15 cellular contexts compared by ENCODE assay signal in genomic region chr4:148053298-148054003, GRCh38.
DNase-seq lines count a peak whose midpoint lies in the region; ATAC-seq and TF ChIP-seq lines count a peak whose summit lies in the region.
"Had no signal": no experiment of that assay in that cellular context is flagged by ENCODE, and none has a peak within 500 bp of the region (broad histone marks: within the 10 kb centered on the region; RNA-seq: fewer than 3 reads in every experiment).

No MANE protein-coding gene starts in this region.

- peak overlapping the region; percentile 36 to 91 (median 87) for H3K4me3 Mint-ChIP-seq in CD8-positive, alpha-beta memory T cell
- H3K4me3 Mint-ChIP-seq: neural crest cell had no signal

- H3K4me3 ChIP-seq in A673 (ENCODE audit: low read depth, low read length, poor library complexity, severe bottlenecking) (no peak overlapping the region), OCI-LY7 (ENCODE audit: low read depth, low read length, poor library complexity, severe bottlenecking) (no peak overlapping the region), cardiac muscle cell (no peak overlapping the region)
- peak overlapping the region; percentile 32 for H3K4me3 ChIP-seq in CD8-positive, alpha-beta memory T cell (ENCODE audit: low read length)
- H3K4me3 ChIP-seq: skin epidermis, suprapubic skin had no signal

- H3K79me2 ChIP-seq in OCI-LY7 (ENCODE audit: insufficient read depth, low read depth, low read length), result no peaks in the 10 kb centered on the region

- peaks cover 0 to 2% (median 0%) of the 10 kb centered on the region in 5 donors for H3K9me3 Mint-ChIP-seq in CD8-positive, alpha-beta memory T cell

- DNase-seq in A673 (ENCODE audit: low spot score) (peak; percentile 40), OCI-LY7 (ENCODE audit: low spot score) (peak; percentile 52), cardiac muscle cell (ENCODE audit: low read depth in 1 of 2, low spot score in 1 of 2) (no peak), foreskin melanocyte (no peak), NCI-H748 treated with DMSO at 0.1 percent for 48 hours (lab: John Stamatoyannopoulos, UW) (no peak)
- no peak for DNase-seq in CD8-positive, alpha-beta memory T cell
- DNase-seq: activated T-cell treated with anti-CD3 and anti-CD28 coated beads, Interleukin-2, amount 50 U/mL, for 48 hours; C1 segment of cervical spinal cord; caudate nucleus; NCI-H1694 had no signal

- H3K36me3 ChIP-seq in A673 (ENCODE audit: insufficient read depth, low read length, poor library complexity, severe bottlenecking) (no peaks in the 10 kb centered on the region), OCI-LY7 (ENCODE audit: insufficient read depth, low read length) (no peaks in the 10 kb centered on the region), cardiac muscle cell (no peaks in the 10 kb centered on the region)
- H3K36me3 ChIP-seq in CD8-positive, alpha-beta memory T cell (ENCODE audit: insufficient read depth, low read length), result no peaks in the 10 kb centered on the region
- H3K36me3 ChIP-seq: suprapubic skin had no signal

- peaks cover 77 to 84% (median 83%) of the 10 kb centered on the region in 3 donors for H3K4me1 Mint-ChIP-seq in CD8-positive, alpha-beta memory T cell
- H3K4me1 Mint-ChIP-seq: neural crest cell had no signal

- H3K36me3 Mint-ChIP-seq in CD8-positive, alpha-beta memory T cell, result peaks cover 2 to 3% (median 3%) of the 10 kb centered on the region in 3 donors

- intact Hi-C loops in A673 (cut with micrococcal nuclease; ENCODE audit: unreplicated experiment) (no loop called here), OCI-LY7 (cut with micrococcal nuclease; ENCODE audit: unreplicated experiment) (loop anchor here (10.0 kb wide), 1 partner anchor 1211 kb away; no protein-coding TSS in a partner anchor)

- POLR2A ChIA-PET in A673 (lab: Charles Lee; ENCODE audit: low non-redundant PET), result no interaction called here
- POLR2A ChIA-PET in CD8-positive, alpha-beta memory T cell (lab: Charles Lee), result interaction anchor here (0.5 to 3.7 kb wide), 3 partner anchors 12 to 392 kb away, joined by 3 to 25 read pairs (median 9); partner anchors contain the start of gene NR3C2
- POLR2A ChIA-PET in OCI-LY7 (lab: Charles Lee), result interaction anchor here (0.6 to 1.2 kb wide), 2 partner anchors 23 to 73 kb away, joined by 3 to 4 read pairs; no protein-coding TSS in a partner anchor

- no peaks in the 10 kb centered on the region for H4K20me1 ChIP-seq in OCI-LY7 (ENCODE audit: insufficient read depth, low read length)

- H3K27ac Mint-ChIP-seq in CD8-positive, alpha-beta memory T cell, result peak overlapping the region; percentile 47 to 99 (median 82)

- no peaks in the 10 kb centered on the region for H3K27me3 ChIP-seq in A673 (replicated peaks; ENCODE audit: insufficient read depth, low read depth, low read length, poor library complexity)
- H3K27me3 ChIP-seq in CD8-positive, alpha-beta memory T cell (ENCODE audit: insufficient read depth, low read length, poor library complexity, severe bottlenecking), result no peaks in the 10 kb centered on the region
- H3K27me3 ChIP-seq in cardiac muscle cell, result no peaks in the 10 kb centered on the region
- H3K27me3 ChIP-seq: suprapubic skin had no signal

- ATAC-seq in HG03571 (IDR thresholded peaks at IDR 0.05; ENCODE audit: unreplicated experiment) (no peak), HG02642 (IDR thresholded peaks at IDR 0.05; ENCODE audit: poor library complexity, unreplicated experiment) (no peak)

- no peaks in the 10 kb centered on the region for H3K9me3 ChIP-seq in A673 (ENCODE audit: low read depth, low read length, poor library complexity, severe bottlenecking)
- H3K9me3 ChIP-seq in CD8-positive, alpha-beta memory T cell (ENCODE audit: low read length), result no peaks in the 10 kb centered on the region
- H3K9me3 ChIP-seq in OCI-LY7 (ENCODE audit: low read length), result no peaks in the 10 kb centered on the region
- H3K9me3 ChIP-seq in cardiac muscle cell (ENCODE audit: low read depth), result no peaks in the 10 kb centered on the region
- H3K9me3 ChIP-seq: suprapubic skin had no signal

- BruUV-seq in A673 (replicated peaks; lab: Mats Ljungman, UMichigan) (no TSS peak), OCI-LY7 (replicated peaks; lab: Mats Ljungman, UMichigan) (no TSS peak)

- H3K27me3 Mint-ChIP-seq in CD8-positive, alpha-beta memory T cell, result no peaks in the 10 kb centered on the region

- H3K4me1 ChIP-seq in A673 (ENCODE audit: insufficient read depth, low read length, poor library complexity, severe bottlenecking) (peaks cover 52% of the 10 kb centered on the region), OCI-LY7 (ENCODE audit: insufficient read depth, low read length, poor library complexity, severe bottlenecking) (peaks cover 69% of the 10 kb centered on the region), cardiac muscle cell (ENCODE audit: low read depth) (peaks cover 3% of the 10 kb centered on the region)
- peaks cover 71% of the 10 kb centered on the region for H3K4me1 ChIP-seq in CD8-positive, alpha-beta memory T cell (ENCODE audit: insufficient read depth, low read length)

- H3K4me2 ChIP-seq in OCI-LY7 (ENCODE audit: low read length), result peak overlapping the region; percentile 52

- CTCF ChIA-PET in A673 (lab: Charles Lee) (no interaction called here), OCI-LY7 (lab: Charles Lee; ENCODE audit: unreplicated experiment) (interaction anchor here (1.5 kb wide), 1 partner anchor 12 kb away, joined by 3 read pairs; no protein-coding TSS in a partner anchor)
- CTCF ChIA-PET in CD8-positive, alpha-beta memory T cell (lab: Charles Lee), result interaction anchor here (1.0 to 2.0 kb wide), 3 partner anchors 12 to 160 kb away, joined by 3 to 5 read pairs (median 3); no protein-coding TSS in a partner anchor

- H3K9me2 ChIP-seq in OCI-LY7 (ENCODE audit: insufficient read depth, low read length), result no peaks in the 10 kb centered on the region

- peak overlapping the region; percentile 81; the same call in 1 of the 2 replicates for H2AFZ ChIP-seq in OCI-LY7 (ENCODE audit: low read length)

- TF ChIP-seq CTCF in A673 (conservative IDR thresholded peaks at IDR 0.05; ENCODE audit: low read depth, low read length), result no peak
- no peak for TF ChIP-seq CTCF in OCI-LY7 (conservative IDR thresholded peaks at IDR 0.05; ENCODE audit: low read length)
- TF ChIP-seq CTCF in cardiac muscle cell (IDR thresholded peaks at IDR 0.05; ENCODE audit: low read depth, low read length), result no peak

- H3K27ac ChIP-seq in A673 (ENCODE audit: low read depth, low read length, poor library complexity, severe bottlenecking) (peak overlapping the region; percentile 73), OCI-LY7 (ENCODE audit: low read depth, low read length, poor library complexity, severe bottlenecking) (peak overlapping the region; percentile 65), cardiac muscle cell (peak overlapping the region; percentile 37)
- H3K27ac ChIP-seq in CD8-positive, alpha-beta memory T cell (ENCODE audit: low read depth, low read length), result no peak overlapping the region
- H3K27ac ChIP-seq: suprapubic skin had no signal

Comparison
In these comparisons a context has a peak if more than half of its experiments do, and no peak if none do; other contexts are left out.
1. DNase-seq: peak in A673 (single experiment) and OCI-LY7 (single experiment); none in CD8-positive, alpha-beta memory T cell (0 of 5), cardiac muscle cell (0 of 2), foreskin melanocyte (single experiment) and NCI-H748 treated with DMSO at 0.1 percent for 48 hours (single experiment).